8 cellular contexts compared by ENCODE assay signal in the genomic region with DNA sequence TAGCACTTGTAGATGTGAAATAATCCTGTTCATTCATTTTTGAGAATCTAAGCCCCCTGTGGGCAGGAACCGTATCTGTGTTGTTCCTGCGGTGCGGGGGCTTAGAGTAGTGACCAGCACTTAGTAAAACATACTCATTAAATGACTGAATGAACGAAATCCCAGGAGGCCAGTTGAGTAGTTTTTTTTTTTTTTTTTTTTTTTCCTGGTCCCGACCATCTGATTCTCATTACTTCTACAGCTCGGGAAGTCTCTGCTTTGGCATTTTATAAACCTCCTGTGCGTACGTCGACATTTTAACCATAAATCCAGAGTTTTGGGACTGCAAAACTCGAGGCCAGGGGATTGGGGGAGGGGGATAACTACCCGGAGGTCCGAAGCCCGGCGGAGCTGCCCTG. TPM values are rescaled to one million over a fixed set of nuclear protein-coding genes. Genes with fewer than 3 reads are reported as not detected.
A peak's percentile ranks its signal among the peaks of the same experiment; 100 is the strongest.
DNase-seq lines count a peak whose midpoint lies in the region; ATAC-seq and TF ChIP-seq lines count a peak whose summit lies in the region.

No MANE protein-coding gene starts in this region.

- no peak for ATAC-seq in GM21447 (IDR thresholded peaks at IDR 0.05; ENCODE audit: unreplicated experiment)

- H3K27me3 ChIP-seq in SJCRH30, result no peaks in the 10 kb centered on the region
- H3K27me3 ChIP-seq in esophagus squamous epithelium, result peaks cover 0 to 13% (median 0%) of the 10 kb centered on the region in 4 donors
- no peaks in the 10 kb centered on the region for H3K27me3 ChIP-seq in parathyroid adenoma (ENCODE audit: control insufficient read depth, insufficient read depth, low read length)

- intact Hi-C loops in esophagus squamous epithelium (cut with DNase I), result no loop called here

- H3K36me3 ChIP-seq in SJCRH30, result no peaks in the 10 kb centered on the region
- H3K36me3 ChIP-seq in esophagus squamous epithelium, result no peaks in the 10 kb centered on the region
- no peaks in the 10 kb centered on the region for H3K36me3 ChIP-seq in parathyroid adenoma (ENCODE audit: control insufficient read depth, insufficient read depth, low read length)

- peak overlapping the region; percentile 98 for H3K27ac ChIP-seq in SJCRH30
- peak overlapping the region; percentile 89 to 91 (median 90) for H3K27ac ChIP-seq in esophagus squamous epithelium
- peak overlapping the region; percentile 96 for H3K27ac ChIP-seq in parathyroid adenoma

- peak overlapping the region; percentile 65 for H3K9ac ChIP-seq in parathyroid adenoma

- peaks cover 24% of the 10 kb centered on the region for H3K4me1 ChIP-seq in SJCRH30
- peaks cover 8 to 25% (median 9%) of the 10 kb centered on the region in 3 donors for H3K4me1 ChIP-seq in esophagus squamous epithelium
- H3K4me1 ChIP-seq in parathyroid adenoma, result peaks cover 2% of the 10 kb centered on the region

- peak overlapping the region; percentile 80 for H3K4me3 ChIP-seq in SJCRH30
- H3K4me3 ChIP-seq in esophagus squamous epithelium, result peak overlapping the region; percentile 56 to 66 (median 58)
- H3K4me3 ChIP-seq in parathyroid adenoma (ENCODE audit: low read depth, low read length), result peak overlapping the region; percentile 76

- no peaks in the 10 kb centered on the region for H3K9me3 ChIP-seq in SJCRH30 (replicated peaks)
- H3K9me3 ChIP-seq in esophagus squamous epithelium, result no peaks in the 10 kb centered on the region
- H3K9me3 ChIP-seq in parathyroid adenoma (ENCODE audit: control insufficient read depth, low read length), result no peaks in the 10 kb centered on the region

- DNase-seq in DMS114 treated with DMSO at 0.1 percent for 48 hours (lab: John Stamatoyannopoulos, UW; ENCODE audit: unreplicated experiment), result peak; percentile 57
- DNase-seq in SJCRH30, result peak in 1 of 2 experiments; percentile 12
- no peak for DNase-seq in esophagus squamous epithelium (lab: John Stamatoyannopoulos, UW)
- DNase-seq in MV-4-11 (lab: John Stamatoyannopoulos, UW), result no peak
- DNase-seq in activated CD4-positive, alpha-beta T cell treated with anti-CD3 and anti-CD28 coated beads, Interleukin-2, amount 50 U/mL, for 48 hours, result no peak
- no peak for DNase-seq in Kasumi-1 (lab: John Stamatoyannopoulos, UW)

- H2AFZ ChIP-seq in parathyroid adenoma, result peak overlapping the region; percentile 96

- 13 to 20% methylated on average over 5 to 10 of the region's 14 CpGs for WGBS in esophagus squamous epithelium, 2 donors

- no peak for TF ChIP-seq POLR2A in esophagus squamous epithelium (IDR thresholded peaks at IDR 0.05)

- no peak for TF ChIP-seq CTCF in esophagus squamous epithelium (IDR thresholded peaks at IDR 0.05)
- no peak for TF ChIP-seq CTCF in parathyroid adenoma (IDR thresholded peaks at IDR 0.05)

- H3K4me2 ChIP-seq in parathyroid adenoma (ENCODE audit: low read length), result peak overlapping the region; percentile 98

- H3K79me2 ChIP-seq in parathyroid adenoma, result no peaks in the 10 kb centered on the region

RNA-seq across cellular contexts. Expression of a gene that starts 31.5 kb away (rescaled TPM):
- 41.6 and 41.7 TPM in 2 replicates for total RNA-seq in SJCRH30 (2014; rRNA removed; shearing (Covaris generic))
- 1 to 10 TPM; 1.9 to 7.1 (median 4.4) TPM for total RNA-seq in esophagus squamous epithelium
